In genomic region chr11:113683481-113684046, GRCh38 we compare ENCODE assay signal across 21 cellular contexts.
"Had no signal": no experiment of that assay in that cellular context is flagged by ENCODE, and none has a peak within 500 bp of the region (broad histone marks: within the 10 kb centered on the region; RNA-seq: fewer than 3 reads in every experiment).

No MANE protein-coding gene starts in this region.

- DNase-seq: IMR-90, Karpas-422, KG1, MG63, NCI-H1092, NCI-H1105 treated with DMSO at 0.1 percent for 48 hours, NCI-H1417 treated with DMSO at 0.1 percent for 48 hours, NCI-H146, NCI-H1694 treated with DMSO at 0.1 percent for 48 hours, NCI-H1930, NCI-H2081, NCI-H2107, NCI-H2227 treated with DMSO at 0.1 percent for 48 hours, NCI-H524, NCI-H526 treated with DMSO at 0.1 percent for 48 hours, NCI-H774, SHP77, SK-N-SH, SW 1271 had no signal

- H3K36me3 ChIP-seq: MG63 had no signal

- H3K9me3 ChIP-seq: MG63, SK-N-SH had no signal

- H3K9ac ChIP-seq: SK-N-SH had no signal

- H3K27ac ChIP-seq: HL-60, RWPE1 had no signal

- H3K27me3 ChIP-seq: MG63 had no signal

- H3K4me3 ChIP-seq: MG63 had no signal
